Comparison of ENCODE assay signal across 36 cellular contexts in the genomic region with DNA sequence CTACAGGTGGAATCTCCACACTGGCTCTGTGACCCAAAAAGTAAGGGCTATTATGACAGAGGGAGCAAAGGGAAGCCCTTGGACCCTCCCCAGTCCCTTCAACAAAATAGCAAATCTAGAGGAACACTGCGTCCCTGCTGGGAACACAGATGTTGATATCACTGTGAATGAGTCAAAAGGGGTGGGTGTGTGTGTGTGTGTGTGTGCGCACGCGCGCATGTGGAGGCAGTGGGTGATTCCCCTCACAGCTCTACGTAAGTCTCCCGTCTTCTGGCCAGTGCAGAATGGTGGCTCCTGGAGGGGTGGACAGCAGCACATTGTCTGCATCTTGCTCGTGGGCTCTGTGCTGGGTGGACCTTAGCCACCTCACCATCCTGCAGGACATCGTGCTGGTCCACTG. TPM values are rescaled to one million over a fixed set of nuclear protein-coding genes. Genes with fewer than 3 reads are reported as not detected.
"Had no signal": no experiment of that assay in that cellular context is flagged by ENCODE, and none has a peak within 500 bp of the region (broad histone marks: within the 10 kb centered on the region; RNA-seq: fewer than 3 reads in every experiment).

No MANE protein-coding gene starts in this region.

- H3K27me3 ChIP-seq: colonic mucosa, ovary, right lobe of liver, vagina had no signal

- H3K9me3 ChIP-seq: colonic mucosa, gastroesophageal sphincter, heart right ventricle, left lung, mucosa of descending colon, ovary, psoas muscle, right lobe of liver, thoracic aorta, tibial nerve, vagina had no signal

- H3K9me3 Mint-ChIP-seq: dendritic cell treated with granulocyte-macrophage colony-stimulating factor and Interleukin-4, amounts not matched to agents 40 ng/mL and 50 ng/mL, for 4 days; endodermal cell; mesothelial cell of epicardium; nephron progenitor cell; stimulated activated effector memory CD8-positive, alpha-beta T cell treated with anti-CD3 and anti-CD28 coated beads, Interleukin-12 subunit alpha, Interleukin-12 subunit beta, amount 100 ng/mL, for 72 hours had no signal

- H3K27ac Mint-ChIP-seq: dendritic cell treated with granulocyte-macrophage colony-stimulating factor and Interleukin-4, amounts not matched to agents 40 ng/mL and 50 ng/mL, for 4 days; endodermal cell; mesothelial cell of epicardium; naive B cell; nephron progenitor cell; stimulated activated effector memory CD8-positive, alpha-beta T cell treated with anti-CD3 and anti-CD28 coated beads, Interleukin-12 subunit alpha, Interleukin-12 subunit beta, amount 100 ng/mL, for 72 hours had no signal

- H3K4me3 ChIP-seq: colonic mucosa, gastroesophageal sphincter, heart right ventricle, left lung, mucosa of descending colon, ovary, psoas muscle, right lobe of liver, smooth muscle cell, thoracic aorta, tibial nerve, vagina had no signal

- H3K36me3 ChIP-seq: colonic mucosa, gastroesophageal sphincter, heart right ventricle, left lung, ovary, right lobe of liver, thoracic aorta, tibial nerve, vagina had no signal

- ATAC-seq: esophagus mucosa; foreskin keratinocyte; gastroesophageal sphincter; heart right ventricle; left cardiac atrium; left lung; mucosa of descending colon; psoas muscle; right lobe of liver; stimulated activated effector memory CD8-positive, alpha-beta T cell treated with anti-CD3 and anti-CD28 coated beads, Interleukin-12 subunit alpha, Interleukin-12 subunit beta, amount 100 ng/mL, for 72 hours had no signal

- H3K4me1 ChIP-seq: foreskin keratinocyte, gastroesophageal sphincter, heart right ventricle, left lung, psoas muscle, tibial nerve, vagina had no signal

- H3K4me3 Mint-ChIP-seq: dendritic cell treated with granulocyte-macrophage colony-stimulating factor and Interleukin-4, amounts not matched to agents 40 ng/mL and 50 ng/mL, for 4 days; endodermal cell; mesothelial cell of epicardium; naive B cell; nephron progenitor cell; stimulated activated effector memory CD8-positive, alpha-beta T cell treated with anti-CD3 and anti-CD28 coated beads, Interleukin-12 subunit alpha, Interleukin-12 subunit beta, amount 100 ng/mL, for 72 hours had no signal

- H3K4me1 Mint-ChIP-seq: stimulated activated effector memory CD8-positive, alpha-beta T cell treated with anti-CD3 and anti-CD28 coated beads, Interleukin-12 subunit alpha, Interleukin-12 subunit beta, amount 100 ng/mL, for 72 hours had no signal

- H3K27ac ChIP-seq: colonic mucosa, epithelial cell of prostate, foreskin keratinocyte, gastroesophageal sphincter, heart right ventricle, left lung, ovary, psoas muscle, right lobe of liver, thoracic aorta, tibial nerve, vagina had no signal

- DNase-seq: colonic mucosa; effector CD8-positive, alpha-beta T cell; endodermal cell; foreskin keratinocyte; heart right ventricle; hippocampal formation; left cardiac atrium; left lung; mesenchymal stem cell; mucosa of descending colon; naive B cell; nephron progenitor cell; occipital lobe; ovary; psoas muscle; right lobe of liver; stimulated activated CD4-positive, alpha-beta T cell treated with anti-CD3 and anti-CD28 coated beads, Interleukin-2, amount 100 ng/mL, for 24 hours; stimulated activated CD4-positive, alpha-beta T cell treated with anti-CD3 and anti-CD28 coated beads, Interleukin-4, amount 100 ng/mL, for 24 hours; stimulated activated naive CD4-positive, alpha-beta T cell treated with Interleukin-2 at 50 U/mL for 16 hours; substantia nigra had no signal

- FAIRE-seq: islet of Langerhans had no signal

- H3K4me2 ChIP-seq: smooth muscle cell had no signal

- H3K36me3 Mint-ChIP-seq: mesothelial cell of epicardium; naive B cell; stimulated activated effector memory CD8-positive, alpha-beta T cell treated with anti-CD3 and anti-CD28 coated beads, Interleukin-12 subunit alpha, Interleukin-12 subunit beta, amount 100 ng/mL, for 72 hours had no signal

RNA-seq across cellular contexts. Expression of a gene that starts 7.8 kb away (rescaled TPM):
- total RNA-seq: foreskin keratinocyte had no signal
- polyA plus RNA-seq: foreskin keratinocyte, heart right ventricle had no signal

RNA-seq across cellular contexts. Expression of a gene that starts 33.6 kb away (rescaled TPM):
- total RNA-seq: chondrocyte, colonic mucosa, endodermal cell, esophagus mucosa, foreskin keratinocyte, gastroesophageal sphincter, heart right ventricle, kidney epithelial cell, left cardiac atrium, left lung, lung microvascular endothelial cell, mesothelial cell of epicardium, mucosa of descending colon, occipital lobe, ovary, psoas muscle, renal cortical epithelial cell, right lobe of liver, smooth muscle cell, thoracic aorta, tibial nerve, ureter, vagina had no signal
- polyA plus RNA-seq: foreskin keratinocyte, heart right ventricle, ovary, psoas muscle, smooth muscle cell had no signal
